Comparison of ENCODE assay signal across 9 cellular contexts in genomic region chr1:1004780-1005697, GRCh38. TPM values are rescaled to one million over a fixed set of nuclear protein-coding genes. Genes with fewer than 3 reads are reported as not detected.
DNase-seq lines count a peak whose midpoint lies in the region; ATAC-seq and TF ChIP-seq lines count a peak whose summit lies in the region.
"Had no signal": no experiment of that assay in that cellular context is flagged by ENCODE, and none has a peak within 500 bp of the region (broad histone marks: within the 10 kb centered on the region; RNA-seq: fewer than 3 reads in every experiment).

No MANE protein-coding gene starts in this region.

- H3K27me3 ChIP-seq in DND-41 (ENCODE audit: insufficient read depth, low read length, poor library complexity), result peaks cover 43% of the 10 kb centered on the region
- H3K27me3 ChIP-seq in foreskin keratinocyte, result peaks cover 8% of the 10 kb centered on the region

- H3K9me3 Mint-ChIP-seq in nephron progenitor cell, result peaks cover 9% of the 10 kb centered on the region

- peaks cover 9% of the 10 kb centered on the region for H3K27me3 Mint-ChIP-seq in nephron progenitor cell (ENCODE audit: low read depth, poor library complexity)

- no peak overlapping the region for H2AFZ ChIP-seq in DND-41 (ENCODE audit: low read depth, low read length)

- peaks cover 12% of the 10 kb centered on the region for H3K36me3 Mint-ChIP-seq in nephron progenitor cell (ENCODE audit: low read depth)

- ATAC-seq in DND-41 (ENCODE audit: insufficient read depth, low read depth), result peak; percentile 44; the same call in 2 of the 3 replicates
- no peak for ATAC-seq in HG03354 (IDR thresholded peaks at IDR 0.05; ENCODE audit: poor library complexity, severe bottlenecking, unreplicated experiment)
- ATAC-seq in foreskin keratinocyte, result no peak

- H4K20me1 ChIP-seq in DND-41 (ENCODE audit: insufficient read depth, low read length), result peaks cover 18% of the 10 kb centered on the region

- H3K9me3 ChIP-seq in DND-41 (ENCODE audit: insufficient read depth, low read length, severe bottlenecking), result no peaks in the 10 kb centered on the region

- no peak overlapping the region for H3K4me3 ChIP-seq in DND-41 (ENCODE audit: low read depth in 1 of 2, low read length in 2 of 2)

- H3K36me3 ChIP-seq in DND-41 (ENCODE audit: insufficient read depth, low read length), result no peaks in the 10 kb centered on the region

- H3K79me2 ChIP-seq in DND-41 (ENCODE audit: insufficient read depth, low read length), result no peaks in the 10 kb centered on the region

- no peak overlapping the region for H3K27ac ChIP-seq in DND-41 (ENCODE audit: low read length)
- H3K27ac ChIP-seq in foreskin keratinocyte, result no peak overlapping the region

- peaks cover 40% of the 10 kb centered on the region for H3K4me1 Mint-ChIP-seq in nephron progenitor cell

- H3K4me2 ChIP-seq in DND-41 (ENCODE audit: insufficient read depth, low read length), result no peak overlapping the region

- peak overlapping the region; percentile 69 for H3K27ac Mint-ChIP-seq in nephron progenitor cell

- H3K4me1 ChIP-seq in DND-41 (ENCODE audit: insufficient read depth, low read length) (no peaks in the 10 kb centered on the region), foreskin keratinocyte (peaks cover 9% of the 10 kb centered on the region)

- H3K9ac ChIP-seq in DND-41 (ENCODE audit: low read depth, low read length), result no peak overlapping the region

- no peak for DNase-seq in DND-41
- DNase-seq in NCI-H2196 treated with DMSO at 0.1 percent for 48 hours (lab: John Stamatoyannopoulos, UW; ENCODE audit: unreplicated experiment), result peak; percentile 81
- DNase-seq in ecto neural progenitor cell (ENCODE audit: low spot score), result peak; percentile 75
- peak; percentile 60 for DNase-seq in nephron progenitor cell
- no peak for DNase-seq in stimulated activated CD4-positive, alpha-beta T cell treated with anti-CD3 and anti-CD28 coated beads, Interleukin-4, amount 100 ng/mL, for 4 hours
- DNase-seq in putamen (ENCODE audit: low spot score), result no peak
- DNase-seq in foreskin keratinocyte, result no peak

- H3K4me3 Mint-ChIP-seq in nephron progenitor cell, result peak overlapping the region; percentile 68

- no peak for TF ChIP-seq CTCF in DND-41 (IDR thresholded peaks at IDR 0.05; ENCODE audit: borderline replicate concordance, extremely low read depth, low read length, poor library complexity, severe bottlenecking)
- no peak for TF ChIP-seq CTCF in nephron progenitor cell (IDR thresholded peaks at IDR 0.05)
- no peak for TF ChIP-seq CTCF in foreskin keratinocyte (conservative IDR thresholded peaks at IDR 0.05)

RNA-seq across cellular contexts. Expression of gene HES4, which starts 5.1 kb away (rescaled TPM):
- 4.3 and 8.6 TPM in 2 replicates for total RNA-seq in foreskin keratinocyte
- polyA plus RNA-seq in foreskin keratinocyte, result 6.4 and 13.9 TPM in 2 replicates

RNA-seq across cellular contexts. Expression of gene ISG15, which starts 8.3 kb away (rescaled TPM):
- total RNA-seq in foreskin keratinocyte, result 300 and 424 TPM in 2 replicates
- 448 and 672 TPM in 2 replicates for polyA plus RNA-seq in foreskin keratinocyte

RNA-seq across cellular contexts. Expression of gene AGRN, which starts 14.9 kb away (rescaled TPM):
- total RNA-seq in foreskin keratinocyte, result 224 and 261 TPM in 2 replicates
- 174 and 192 TPM in 2 replicates for polyA plus RNA-seq in foreskin keratinocyte

RNA-seq across cellular contexts. Expression of gene PERM1, which starts 23.1 kb away (rescaled TPM):
- total RNA-seq in foreskin keratinocyte, result not detected in 2 replicates
- polyA plus RNA-seq in foreskin keratinocyte, result not detected in 2 replicates

RNA-seq across cellular contexts. Expression of gene PLEKHN1, which starts 38.8 kb away (rescaled TPM):
- total RNA-seq in foreskin keratinocyte, result 3.0 and 4.6 TPM in 2 replicates
- polyA plus RNA-seq in foreskin keratinocyte, result 3.4 and 4.2 TPM in 2 replicates
- total RNA-seq: temporal lobe had no signal

Comparison
In these comparisons a context has a peak if more than half of its experiments do, and no peak if none do; other contexts are left out.
1. DNase-seq: peak in NCI-H2196 treated with DMSO at 0.1 percent for 48 hours (single experiment), ecto neural progenitor cell (single experiment) and nephron progenitor cell (single experiment); none in DND-41 (single experiment), stimulated activated CD4-positive, alpha-beta T cell treated with anti-CD3 and anti-CD28 coated beads, Interleukin-4, amount 100 ng/mL, for 4 hours (0 of 2), putamen (single experiment) and foreskin keratinocyte (0 of 2).